11 cellular contexts compared by ENCODE assay signal in the genomic region with DNA sequence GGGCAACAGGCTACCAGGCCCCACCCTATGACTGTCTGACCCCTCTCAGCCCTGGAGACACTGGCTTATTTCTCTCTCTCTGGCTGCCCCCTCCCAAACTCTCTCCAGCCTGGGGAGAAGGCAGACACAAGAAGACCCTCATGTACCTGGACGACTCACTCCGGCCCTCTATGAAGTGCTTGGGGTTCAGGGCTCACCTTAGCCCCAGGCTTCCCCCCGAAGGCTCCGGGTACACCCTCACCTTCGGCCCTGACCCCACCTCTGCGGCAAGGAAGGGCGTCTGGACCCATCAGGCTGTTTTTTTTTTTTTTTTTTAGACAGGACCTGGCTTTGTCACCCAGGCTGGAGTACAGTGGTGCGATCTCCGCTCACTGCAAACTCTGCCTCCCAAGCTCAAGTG. TPM values are rescaled to one million over a fixed set of nuclear protein-coding genes. Genes with fewer than 3 reads are reported as not detected.
DNase-seq lines count a peak whose midpoint lies in the region; ATAC-seq and TF ChIP-seq lines count a peak whose summit lies in the region.
"Had no signal": no experiment of that assay in that cellular context is flagged by ENCODE, and none has a peak within 500 bp of the region (broad histone marks: within the 10 kb centered on the region; RNA-seq: fewer than 3 reads in every experiment).

No MANE protein-coding gene starts in this region.

- no peak for DNase-seq in Caco-2
- DNase-seq in T-cell, result no peak
- no peak for DNase-seq in effector memory CD8-positive, alpha-beta T cell
- DNase-seq in SJCRH30, result no peak
- no peak for DNase-seq in HEK293T (ENCODE audit: extremely low spot score)
- DNase-seq in DMS53 treated with DMSO at 0.1 percent for 48 hours (lab: John Stamatoyannopoulos, UW; ENCODE audit: unreplicated experiment), result no peak
- DNase-seq in nephron progenitor cell, result no peak
- DNase-seq: brain microvascular endothelial cell had no signal

- peak overlapping the region; percentile 97 for H3K4me2 ChIP-seq in BLaER1

- H3K36me3 Mint-ChIP-seq in Caco-2 (ENCODE audit: insufficient read depth, unreplicated experiment) (peaks cover 25% of the 10 kb centered on the region), T-cell (peaks cover 1% of the 10 kb centered on the region), nephron progenitor cell (ENCODE audit: low read depth) (peaks cover 10% of the 10 kb centered on the region)
- H3K36me3 Mint-ChIP-seq in effector memory CD8-positive, alpha-beta T cell (ENCODE audit: insufficient read depth), result peaks cover 12% of the 10 kb centered on the region

- BruUV-seq in Caco-2 (replicated peaks; lab: Mats Ljungman, UMichigan), result no TSS peak

- H3K36me3 ChIP-seq in BLaER1 (peaks cover 42% of the 10 kb centered on the region), Caco-2 (ENCODE audit: control insufficient read depth, insufficient read depth, low read length) (no peaks in the 10 kb centered on the region), SJCRH30 (peaks cover 1% of the 10 kb centered on the region; the same call in 1 of the 2 replicates)

- H4K20me1 ChIP-seq in BLaER1, result no peaks in the 10 kb centered on the region

- POLR2A ChIA-PET in Caco-2 (lab: Charles Lee), result interaction anchor here (0.6 kb wide), 1 partner anchor 149 kb away, joined by 3 read pairs; no protein-coding TSS in a partner anchor
- POLR2A ChIA-PET in T-cell (lab: Charles Lee), result interaction anchor here in 1 of 2 donors (0.7 kb wide), 1 partner anchor 154 kb away, joined by 9 read pairs; no protein-coding TSS in a partner anchor
- POLR2A ChIA-PET in HEK293T (lab: Yijun Ruan, JAX), result interaction anchor here (1.2 to 2.7 kb wide), 4 partner anchors 16 to 163 kb away, joined by 3 to 19 read pairs (median 4); a partner anchor contains a TSS

- CTCF ChIA-PET in Caco-2 (lab: Charles Lee) (interaction anchor here (1.2 to 5.8 kb wide), 5 partner anchors 16 to 123 kb away, joined by 4 to 46 read pairs (median 11); a partner anchor contains a TSS), T-cell (lab: Charles Lee) (interaction anchor here (0.6 to 4.3 kb wide), 16 partner anchors 10 to 320 kb away, joined by 3 to 44 read pairs (median 9); a partner anchor contains a TSS), HEK293T (lab: Yijun Ruan, JAX) (interaction anchor here (0.6 to 5.9 kb wide), 11 partner anchors 19 to 163 kb away, joined by 3 to 35 read pairs (median 5); a partner anchor contains a TSS)

- peak overlapping the region; percentile 97 for H3K27ac ChIP-seq in BLaER1
- H3K27ac ChIP-seq in SJCRH30, result no peak overlapping the region
- H3K27ac ChIP-seq: brain microvascular endothelial cell, HL-60 had no signal

- H3K27ac Mint-ChIP-seq in Caco-2 (ENCODE audit: unreplicated experiment) (no peak overlapping the region), T-cell (peak overlapping the region; percentile 84 to 87), nephron progenitor cell (no peak overlapping the region)
- H3K27ac Mint-ChIP-seq in effector memory CD8-positive, alpha-beta T cell, result peak overlapping the region; percentile 90 to 94

- intact Hi-C loops in Caco-2 (cut with micrococcal nuclease; ENCODE audit: unreplicated experiment), result loop anchor here (1.0 to 2.0 kb wide), 3 partner anchors 81 to 123 kb away; a partner anchor contains a TSS

- H3K4me3 Mint-ChIP-seq in Caco-2 (ENCODE audit: unreplicated experiment) (peak overlapping the region; percentile 60), T-cell (peak overlapping the region; percentile 65 to 81 (median 76)), nephron progenitor cell (no peak overlapping the region)
- peak overlapping the region; percentile 76 to 79 for H3K4me3 Mint-ChIP-seq in effector memory CD8-positive, alpha-beta T cell

- no peak for ATAC-seq in T-cell (replicated peaks in 1 of 4)
- no peak for ATAC-seq in effector memory CD8-positive, alpha-beta T cell (replicated peaks)

- no peaks in the 10 kb centered on the region for H3K27me3 Mint-ChIP-seq in Caco-2 (ENCODE audit: insufficient read depth, unreplicated experiment)
- no peaks in the 10 kb centered on the region for H3K27me3 Mint-ChIP-seq in T-cell
- no peaks in the 10 kb centered on the region for H3K27me3 Mint-ChIP-seq in effector memory CD8-positive, alpha-beta T cell
- peaks cover 48% of the 10 kb centered on the region for H3K27me3 Mint-ChIP-seq in nephron progenitor cell (ENCODE audit: low read depth, poor library complexity)

- H3K9me3 ChIP-seq in BLaER1 (no peaks in the 10 kb centered on the region), Caco-2 (no peaks in the 10 kb centered on the region), SJCRH30 (replicated peaks) (no peaks in the 10 kb centered on the region)

- H3K9me3 Mint-ChIP-seq in Caco-2 (ENCODE audit: unreplicated experiment), result no peaks in the 10 kb centered on the region
- H3K9me3 Mint-ChIP-seq in T-cell, result no peaks in the 10 kb centered on the region
- no peaks in the 10 kb centered on the region for H3K9me3 Mint-ChIP-seq in effector memory CD8-positive, alpha-beta T cell
- H3K9me3 Mint-ChIP-seq in nephron progenitor cell, result no peaks in the 10 kb centered on the region

- peak overlapping the region; percentile 93 for H3K9ac ChIP-seq in BLaER1

- TF ChIP-seq CTCF in Caco-2 (IDR thresholded peaks at IDR 0.05; ENCODE audit: insufficient read depth in 1 of 2, low read depth in 1 of 2, low read length in 1 of 2, severe bottlenecking in 1 of 2, unreplicated experiment in 1 of 2) (no peak), nephron progenitor cell (IDR thresholded peaks at IDR 0.05) (no peak)

- H3K4me1 ChIP-seq in BLaER1 (peaks cover 54% of the 10 kb centered on the region), Caco-2 (peaks cover 4% of the 10 kb centered on the region; the same call in 1 of the 2 replicates), SJCRH30 (no peaks in the 10 kb centered on the region)

- H3K27me3 ChIP-seq in BLaER1, result no peaks in the 10 kb centered on the region
- no peaks in the 10 kb centered on the region for H3K27me3 ChIP-seq in Caco-2 (replicated peaks; ENCODE audit: control insufficient read depth, insufficient read depth, low read length)
- no peaks in the 10 kb centered on the region for H3K27me3 ChIP-seq in SJCRH30

- H3K4me3 ChIP-seq in BLaER1 (no peak overlapping the region), Caco-2 (ENCODE audit: low read depth, low read length) (no peak overlapping the region), SJCRH30 (no peak overlapping the region)
- H3K4me3 ChIP-seq: lung had no signal

- no peaks in the 10 kb centered on the region for H3K4me1 Mint-ChIP-seq in Caco-2 (ENCODE audit: low read depth, unreplicated experiment)
- H3K4me1 Mint-ChIP-seq in T-cell, result peaks cover 6 to 20% (median 16%) of the 10 kb centered on the region in 3 donors
- H3K4me1 Mint-ChIP-seq in effector memory CD8-positive, alpha-beta T cell (ENCODE audit: low read depth in 2 of 2), result peaks cover 9 to 10% of the 10 kb centered on the region in 2 donors
- no peaks in the 10 kb centered on the region for H3K4me1 Mint-ChIP-seq in nephron progenitor cell

TF ChIP-seq in HEK293T, 16 proteins besides CTCF, POLR2A, EP300 and RAD21:
- TF ChIP-seq ARNT (IDR thresholded peaks at IDR 0.05) (no peak), ZNF384 (IDR thresholded peaks at IDR 0.05) (no peak), TARDBP (IDR thresholded peaks at IDR 0.05) (no peak), FOXK2 (IDR thresholded peaks at IDR 0.05) (no peak), LEF1 (IDR thresholded peaks at IDR 0.05; ENCODE audit: borderline replicate concordance) (no peak), SP1 (IDR thresholded peaks at IDR 0.05) (no peak), SUZ12 (IDR thresholded peaks at IDR 0.05) (no peak), HDGF (IDR thresholded peaks at IDR 0.05; ENCODE audit: borderline replicate concordance) (no peak), NFRKB (IDR thresholded peaks at IDR 0.05) (no peak), FOXA1 (IDR thresholded peaks at IDR 0.05) (no peak), CTBP1 (IDR thresholded peaks at IDR 0.05; ENCODE audit: borderline replicate concordance) (no peak), BHLHE40 (IDR thresholded peaks at IDR 0.05; ENCODE audit: borderline replicate concordance) (no peak)
TF ChIP-seq in HEK293T: peak in this region for 0.

RNA-seq across cellular contexts. Expression of a gene that starts 0.9 kb away (rescaled TPM):
- total RNA-seq in Caco-2 (2022), result 27.3 and 36.3 TPM in 2 replicates
- total RNA-seq in T-cell, result 100 to 1,000 TPM; 150 to 271 (median 243) TPM
- 0.43 TPM in 2 replicates for total RNA-seq in SJCRH30 (2014; rRNA removed; shearing (Covaris generic))

RNA-seq across cellular contexts. Expression of a gene that starts 16.0 kb away (rescaled TPM):
- total RNA-seq in Caco-2 (2022) (38.6 and 46.1 TPM in 2 replicates), T-cell (10 to 100 TPM; 24.5 to 62.6 (median 53.6) TPM)
- 13.7 and 15.5 TPM in 2 replicates for total RNA-seq in SJCRH30 (2014; rRNA removed; shearing (Covaris generic))

RNA-seq across cellular contexts. Expression of a gene that starts 16.7 kb away (rescaled TPM):
- total RNA-seq in Caco-2 (2022) (7.1 and 8.4 TPM in 2 replicates), T-cell (10 to 100 TPM in 1 of 5 donors, 1 to 10 TPM in 4; 2.9 to 10.6 (median 7.6) TPM)
- total RNA-seq in SJCRH30 (2014; rRNA removed; shearing (Covaris generic)), result 0.65 and 0.76 TPM in 2 replicates

RNA-seq across cellular contexts. Expression of a gene that starts 22.5 kb away (rescaled TPM):
- total RNA-seq in Caco-2 (2022), result 7.3 and 8.9 TPM in 2 replicates
- total RNA-seq in T-cell, result 10 to 100 TPM in 3 of 5 donors, 1 to 10 TPM in 2; 4.2 to 12.1 (median 10.1) TPM
- total RNA-seq in SJCRH30 (2014; rRNA removed; shearing (Covaris generic)), result 2.5 and 3.0 TPM in 2 replicates

RNA-seq across cellular contexts. Expression of a gene that starts 22.6 kb away (rescaled TPM):
- 0.34 and 0.53 TPM in 2 replicates for total RNA-seq in Caco-2 (2022)
- total RNA-seq in T-cell, result 1 to 10 TPM; 1.9 to 6.7 (median 5.4) TPM
- total RNA-seq in SJCRH30 (2014; rRNA removed; shearing (Covaris generic)), result 0.81 and 0.96 TPM in 2 replicates

Comparison
In these comparisons a context has a peak if more than half of its experiments do, and no peak if none do; other contexts are left out.
1. H3K27ac Mint-ChIP-seq: peak in T-cell (2 of 2) and effector memory CD8-positive, alpha-beta T cell (2 of 2); none in Caco-2 (single experiment) and nephron progenitor cell (single experiment).
2. RNA of a gene that starts 0.9 kb away (total RNA-seq): 150 to 271 TPM in T-cell and 27.3 to 36.3 TPM in Caco-2; 0.43 TPM in SJCRH30; every median in the first group is over 10 times any median in the second.